Comparison of ENCODE assay signal across 1 cellular context in genomic region chr19:54137114-54137912, GRCh38.
TF ChIP-seq lines count a peak whose summit lies in the region.

Gene CNOT3, plus strand, starts transcription at chr19:54137762. Its CDS starts 5,217 bp downstream, at chr19:54142979.

TF ChIP-seq in K562, 482 proteins besides CTCF, POLR2A, EP300 and RAD21 (continued from another document and continues in another):
- TF ChIP-seq, protein P1, sequence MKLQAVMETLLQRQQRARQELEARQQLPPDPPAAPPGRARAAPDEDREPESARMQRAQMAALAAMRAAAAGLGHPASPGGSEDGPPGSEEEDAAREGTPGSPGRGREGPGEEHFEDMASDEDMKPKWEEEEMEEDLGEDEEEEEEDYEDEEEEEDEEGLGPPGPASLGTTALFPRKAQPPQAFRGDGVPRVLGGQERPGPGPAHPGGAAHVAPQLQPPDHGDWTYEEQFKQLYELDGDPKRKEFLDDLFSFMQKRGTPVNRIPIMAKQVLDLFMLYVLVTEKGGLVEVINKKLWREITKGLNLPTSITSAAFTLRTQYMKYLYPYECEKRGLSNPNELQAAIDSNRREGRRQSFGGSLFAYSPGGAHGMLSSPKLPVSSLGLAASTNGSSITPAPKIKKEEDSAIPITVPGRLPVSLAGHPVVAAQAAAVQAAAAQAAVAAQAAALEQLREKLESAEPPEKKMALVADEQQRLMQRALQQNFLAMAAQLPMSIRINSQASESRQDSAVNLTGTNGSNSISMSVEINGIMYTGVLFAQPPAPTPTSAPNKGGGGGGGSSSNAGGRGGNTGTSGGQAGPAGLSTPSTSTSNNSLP (IDR thresholded peaks at IDR 0.05; ENCODE audit: borderline replicate concordance, low read depth, low read length) = 0 out of 2 replicates have a peak, but pooled peaks have one; percentile 27
- TF ChIP-seq SRSF3 (IDR thresholded peaks at IDR 0.05; ENCODE audit: insufficient read depth, low read length) (no peak), ZBTB34 (CRISPR knock-in tag; IDR thresholded peaks at IDR 0.05) (no peak), FOXP1 (CRISPR knock-in tag; IDR thresholded peaks at IDR 0.05) (no peak), COPS2 (conservative IDR thresholded peaks at IDR 0.05) (no peak), NR4A1 (CRISPR knock-in tag; IDR thresholded peaks at IDR 0.05) (no peak), NR4A1 (tag; IDR thresholded peaks at IDR 0.05) (no peak), ZNF507 (tag; conservative IDR thresholded peaks at IDR 0.05) (no peak), RBFOX2 (IDR thresholded peaks at IDR 0.05; ENCODE audit: low read depth, low read length) (peak; percentile 86), MBD2 (IDR thresholded peaks at IDR 0.05; ENCODE audit: borderline replicate concordance, low read depth) (peak; percentile 100), ATF7 (IDR thresholded peaks at IDR 0.05) (peak; percentile 83), FOSL1 (tag; conservative IDR thresholded peaks at IDR 0.05) (no peak), ZNF407 (IDR thresholded peaks at IDR 0.05; ENCODE audit: low read depth) (no peak), HLTF (IDR thresholded peaks at IDR 0.05) (no peak), PHF21A (IDR thresholded peaks at IDR 0.05; ENCODE audit: borderline replicate concordance, low read depth) (no peak), ZFP36 (IDR thresholded peaks at IDR 0.05; ENCODE audit: low read depth, low read length, partially characterized antibody) (no peak), POLR2B (IDR thresholded peaks at IDR 0.05; ENCODE audit: low read depth, partially characterized antibody) (peak; percentile 76), DACH1 (IDR thresholded peaks at IDR 0.05; ENCODE audit: partially characterized antibody) (no peak), PRMT5 (CRISPR knock-in tag; IDR thresholded peaks at IDR 0.05) (no peak), CREM (IDR thresholded peaks at IDR 0.05; ENCODE audit: low read depth) (peak; percentile 59; the same call in 1 of the 2 replicates), ZFPM2 (CRISPR knock-in tag; IDR thresholded peaks at IDR 0.05) (no peak), GTF3C2 (IDR thresholded peaks at IDR 0.05; ENCODE audit: borderline replicate concordance, extremely low read depth, insufficient read length) (no peak), L3MBTL2 (IDR thresholded peaks at IDR 0.05) (0 out of 2 replicates have a peak, but pooled peaks have one; percentile 43), BDP1 (IDR thresholded peaks at IDR 0.05; ENCODE audit: insufficient read depth, insufficient read length) (no peak), CBX1 (IDR thresholded peaks at IDR 0.05; ENCODE audit: low read depth) (no peak), ELF1 (tag; IDR thresholded peaks at IDR 0.05) (no peak), FOXK2 (conservative IDR thresholded peaks at IDR 0.05 in 1 of 2, IDR thresholded peaks at IDR 0.05 in 1 of 2; ENCODE audit: low read depth in 2 of 2) (peak; percentile 89 to 96), POLR2H (tag; IDR thresholded peaks at IDR 0.05; ENCODE audit: low read depth) (peak; percentile 66; the same call in 1 of the 2 replicates), MNT (conservative IDR thresholded peaks at IDR 0.05) (peak; percentile 84 to 87), HDAC1 (IDR thresholded peaks at IDR 0.05) (no peak; a peak in 1 of 4 replicates), TEAD2 (tag; IDR thresholded peaks at IDR 0.05) (no peak)
- TF ChIP-seq, protein P2, sequence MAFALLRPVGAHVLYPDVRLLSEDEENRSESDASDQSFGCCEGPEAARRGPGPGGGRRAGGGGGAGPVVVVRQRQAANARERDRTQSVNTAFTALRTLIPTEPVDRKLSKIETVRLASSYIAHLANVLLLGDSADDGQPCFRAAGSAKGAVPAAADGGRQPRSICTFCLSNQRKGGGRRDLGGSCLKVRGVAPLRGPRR (CRISPR knock-in tag; IDR thresholded peaks at IDR 0.05) = no peak
- TF ChIP-seq, protein P3, sequence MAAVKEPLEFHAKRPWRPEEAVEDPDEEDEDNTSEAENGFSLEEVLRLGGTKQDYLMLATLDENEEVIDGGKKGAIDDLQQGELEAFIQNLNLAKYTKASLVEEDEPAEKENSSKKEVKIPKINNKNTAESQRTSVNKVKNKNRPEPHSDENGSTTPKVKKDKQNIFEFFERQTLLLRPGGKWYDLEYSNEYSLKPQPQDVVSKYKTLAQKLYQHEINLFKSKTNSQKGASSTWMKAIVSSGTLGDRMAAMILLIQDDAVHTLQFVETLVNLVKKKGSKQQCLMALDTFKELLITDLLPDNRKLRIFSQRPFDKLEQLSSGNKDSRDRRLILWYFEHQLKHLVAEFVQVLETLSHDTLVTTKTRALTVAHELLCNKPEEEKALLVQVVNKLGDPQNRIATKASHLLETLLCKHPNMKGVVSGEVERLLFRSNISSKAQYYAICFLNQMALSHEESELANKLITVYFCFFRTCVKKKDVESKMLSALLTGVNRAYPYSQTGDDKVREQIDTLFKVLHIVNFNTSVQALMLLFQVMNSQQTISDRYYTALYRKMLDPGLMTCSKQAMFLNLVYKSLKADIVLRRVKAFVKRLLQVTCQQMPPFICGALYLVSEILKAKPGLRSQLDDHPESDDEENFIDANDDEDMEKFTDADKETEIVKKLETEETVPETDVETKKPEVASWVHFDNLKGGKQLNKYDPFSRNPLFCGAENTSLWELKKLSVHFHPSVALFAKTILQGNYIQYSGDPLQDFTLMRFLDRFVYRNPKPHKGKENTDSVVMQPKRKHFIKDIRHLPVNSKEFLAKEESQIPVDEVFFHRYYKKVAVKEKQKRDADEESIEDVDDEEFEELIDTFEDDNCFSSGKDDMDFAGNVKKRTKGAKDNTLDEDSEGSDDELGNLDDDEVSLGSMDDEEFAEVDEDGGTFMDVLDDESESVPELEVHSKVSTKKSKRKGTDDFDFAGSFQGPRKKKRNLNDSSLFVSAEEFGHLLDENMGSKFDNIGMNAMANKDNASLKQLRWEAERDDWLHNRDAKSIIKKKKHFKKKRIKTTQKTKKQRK (IDR thresholded peaks at IDR 0.05; ENCODE audit: borderline replicate concordance, low read depth, low read length) = peak; percentile 96
- TF ChIP-seq, protein P4, sequence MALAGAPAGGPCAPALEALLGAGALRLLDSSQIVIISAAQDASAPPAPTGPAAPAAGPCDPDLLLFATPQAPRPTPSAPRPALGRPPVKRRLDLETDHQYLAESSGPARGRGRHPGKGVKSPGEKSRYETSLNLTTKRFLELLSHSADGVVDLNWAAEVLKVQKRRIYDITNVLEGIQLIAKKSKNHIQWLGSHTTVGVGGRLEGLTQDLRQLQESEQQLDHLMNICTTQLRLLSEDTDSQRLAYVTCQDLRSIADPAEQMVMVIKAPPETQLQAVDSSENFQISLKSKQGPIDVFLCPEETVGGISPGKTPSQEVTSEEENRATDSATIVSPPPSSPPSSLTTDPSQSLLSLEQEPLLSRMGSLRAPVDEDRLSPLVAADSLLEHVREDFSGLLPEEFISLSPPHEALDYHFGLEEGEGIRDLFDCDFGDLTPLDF (CRISPR knock-in tag; IDR thresholded peaks at IDR 0.05) = peak; percentile 72; the same call in 1 of the 2 replicates
- TF ChIP-seq, protein P5, sequence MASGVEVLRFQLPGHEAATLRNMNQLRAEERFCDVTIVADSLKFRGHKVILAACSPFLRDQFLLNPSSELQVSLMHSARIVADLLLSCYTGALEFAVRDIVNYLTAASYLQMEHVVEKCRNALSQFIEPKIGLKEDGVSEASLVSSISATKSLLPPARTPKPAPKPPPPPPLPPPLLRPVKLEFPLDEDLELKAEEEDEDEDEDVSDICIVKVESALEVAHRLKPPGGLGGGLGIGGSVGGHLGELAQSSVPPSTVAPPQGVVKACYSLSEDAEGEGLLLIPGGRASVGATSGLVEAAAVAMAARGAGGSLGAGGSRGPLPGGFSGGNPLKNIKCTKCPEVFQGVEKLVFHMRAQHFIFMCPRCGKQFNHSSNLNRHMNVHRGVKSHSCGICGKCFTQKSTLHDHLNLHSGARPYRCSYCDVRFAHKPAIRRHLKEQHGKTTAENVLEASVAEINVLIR (CRISPR knock-in tag; IDR thresholded peaks at IDR 0.05) = 0 out of 2 replicates have a peak, but pooled peaks have one; percentile 9
